Comparison of ENCODE assay signal across 13 cellular contexts in the genomic region with DNA sequence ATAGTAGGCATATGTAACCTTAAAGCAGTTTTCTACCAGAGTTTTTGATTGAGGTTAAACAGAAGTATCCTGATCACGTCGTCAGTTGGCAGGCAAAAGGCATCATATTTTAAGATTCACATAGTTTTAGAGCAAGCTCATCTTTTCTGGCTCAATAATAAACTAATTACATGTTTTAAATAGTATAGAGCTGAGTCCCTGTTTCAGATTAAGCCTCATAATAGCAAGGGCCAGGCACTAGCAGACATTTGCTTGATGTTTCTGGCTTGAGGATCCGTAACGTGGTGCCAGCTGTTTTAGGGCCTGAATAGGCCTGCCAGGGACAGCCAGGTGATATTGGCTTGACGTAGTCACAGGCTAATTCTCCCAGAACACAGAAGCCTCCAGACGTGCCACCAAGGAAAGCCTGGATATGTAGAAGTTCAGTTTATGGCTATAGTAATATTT.
DNase-seq lines count a peak whose midpoint lies in the region; ATAC-seq and TF ChIP-seq lines count a peak whose summit lies in the region.
"Had no signal": no experiment of that assay in that cellular context is flagged by ENCODE, and none has a peak within 500 bp of the region (broad histone marks: within the 10 kb centered on the region; RNA-seq: fewer than 3 reads in every experiment).

No MANE protein-coding gene starts in this region.

- no peaks in the 10 kb centered on the region for H3K27me3 ChIP-seq in RWPE2 (ENCODE audit: insufficient read depth, poor library complexity, severe bottlenecking)

- H3K4me3 ChIP-seq in RWPE2 (ENCODE audit: severe bottlenecking) = no peak overlapping the region
- no peak overlapping the region for H3K4me3 ChIP-seq in fibroblast of mammary gland (ENCODE audit: control insufficient read depth, low read depth, low read length)

- DNase-seq in AG08395 (ENCODE audit: low spot score) (peak; percentile 81), RWPE2 (ENCODE audit: low spot score) (no peak), fibroblast of mammary gland (ENCODE audit: low read depth) (peak; percentile 91), omental fat pad (ENCODE audit: low spot score) (no peak), medulla oblongata (ENCODE audit: extremely low spot score) (no peak), activated gamma-delta T cell (lab: John Stamatoyannopoulos, UW) (no peak)
- DNase-seq: activated CD4-positive, alpha-beta T cell treated with anti-CD3 and anti-CD28 coated beads, Interleukin-2, amount 50 U/mL, for 1 hour; effector CD8-positive, alpha-beta T cell; naive B cell; OCI-M1 had no signal

- H3K4me1 ChIP-seq in RWPE2 (ENCODE audit: insufficient read depth, poor library complexity, severe bottlenecking) = peaks cover 58% of the 10 kb centered on the region

- peak overlapping the region; percentile 94 for H3K27ac ChIP-seq in RWPE2 (ENCODE audit: poor library complexity, severe bottlenecking)
- H3K27ac ChIP-seq: C4-2B had no signal

- H3K9me3 ChIP-seq in RWPE2 (ENCODE audit: severe bottlenecking) = no peaks in the 10 kb centered on the region

- TF ChIP-seq CTCF in RWPE2 (IDR thresholded peaks at IDR 0.05; ENCODE audit: poor library complexity, severe bottlenecking) (no peak), fibroblast of mammary gland (conservative IDR thresholded peaks at IDR 0.05; ENCODE audit: control insufficient read depth, insufficient read depth, low read depth, low read length) (no peak), omental fat pad (IDR thresholded peaks at IDR 0.05) (no peak)

- no peaks in the 10 kb centered on the region for H3K36me3 ChIP-seq in RWPE2 (ENCODE audit: low read depth)

- ATAC-seq in RWPE2 (ENCODE audit: low read depth) (peak; percentile 62), omental fat pad (ENCODE audit: low FRiP score) (peak; percentile 74), GM21786 (IDR thresholded peaks at IDR 0.05; ENCODE audit: unreplicated experiment) (no peak), HG02642 (IDR thresholded peaks at IDR 0.05; ENCODE audit: poor library complexity, unreplicated experiment) (no peak)

Comparison
In these comparisons a context has a peak if more than half of its experiments do, and no peak if none do; other contexts are left out.
1. DNase-seq: peak in AG08395 (single experiment) and fibroblast of mammary gland (single experiment); none in RWPE2 (single experiment), omental fat pad (single experiment), medulla oblongata (single experiment) and activated gamma-delta T cell (single experiment).
2. ATAC-seq: peak in RWPE2 (single experiment) and omental fat pad (single experiment); none in GM21786 (single experiment) and HG02642 (single experiment).